18 cellular contexts compared by ENCODE assay signal in genomic region chr9:37919166-37919955, GRCh38. TPM values are rescaled to one million over a fixed set of nuclear protein-coding genes. Genes with fewer than 3 reads are reported as not detected.
A peak's percentile ranks its signal among the peaks of the same experiment; 100 is the strongest.
DNase-seq lines count a peak whose midpoint lies in the region; TF ChIP-seq lines count a peak whose summit lies in the region.
"Had no signal": no experiment of that assay in that cellular context is flagged by ENCODE, and none has a peak within 500 bp of the region (broad histone marks: within the 10 kb centered on the region; RNA-seq: fewer than 3 reads in every experiment).

No MANE protein-coding gene starts in this region.

- no peaks in the 10 kb centered on the region for H3K27me3 Mint-ChIP-seq in endodermal cell (ENCODE audit: insufficient read depth)
- H3K27me3 Mint-ChIP-seq: CD4-positive, alpha-beta memory T cell had no signal

- H3K9ac ChIP-seq in HUES48 (ENCODE audit: low read depth, low read length) (no peak overlapping the region), NT2/D1 (ENCODE audit: insufficient read length, low read depth) (peak overlapping the region; percentile 23), endodermal cell (ENCODE audit: extremely low read depth, low read length, poor library complexity, severe bottlenecking) (no peak overlapping the region)
- H3K9ac ChIP-seq: BLaER1 treated with 17β-estradiol and CSF1 and Interleukin-3, amounts not matched to agents 10 nM and 100 nM had no signal

- no peak overlapping the region for H3K4me2 ChIP-seq in osteoblast (ENCODE audit: insufficient read depth, low read length)
- H3K4me2 ChIP-seq: BLaER1 treated with 17β-estradiol and CSF1 and Interleukin-3, amounts not matched to agents 10 nM and 100 nM had no signal

- H3K4me1 Mint-ChIP-seq in endodermal cell, result peaks cover 50% of the 10 kb centered on the region
- H3K4me1 Mint-ChIP-seq: CD4-positive, alpha-beta memory T cell; IgD-negative memory B cell had no signal

- no peaks in the 10 kb centered on the region for H3K27me3 ChIP-seq in HUES48 (ENCODE audit: control insufficient read depth, insufficient read depth, low read length)
- H3K27me3 ChIP-seq in NT2/D1 (ENCODE audit: insufficient read depth, insufficient read length), result no peaks in the 10 kb centered on the region
- H3K27me3 ChIP-seq in endodermal cell (ENCODE audit: control insufficient read depth, insufficient read depth, low read length, poor library complexity, severe bottlenecking), result no peaks in the 10 kb centered on the region
- H3K27me3 ChIP-seq in osteoblast (ENCODE audit: insufficient read depth, low read length), result no peaks in the 10 kb centered on the region
- H3K27me3 ChIP-seq: BLaER1 treated with 17β-estradiol and CSF1 and Interleukin-3, amounts not matched to agents 10 nM and 100 nM had no signal

- peaks cover 33% of the 10 kb centered on the region for H3K36me3 Mint-ChIP-seq in endodermal cell (ENCODE audit: low read depth)
- H3K36me3 Mint-ChIP-seq: CD4-positive, alpha-beta memory T cell; IgD-negative memory B cell had no signal

- H3K9me3 ChIP-seq in HUES48 (ENCODE audit: control insufficient read depth, insufficient read depth, low read length) (no peaks in the 10 kb centered on the region), NT2/D1 (ENCODE audit: insufficient read depth, low read length) (no peaks in the 10 kb centered on the region), endodermal cell (ENCODE audit: control insufficient read depth, low read length) (no peaks in the 10 kb centered on the region), osteoblast (ENCODE audit: low read depth, low read length) (no peaks in the 10 kb centered on the region)
- H3K9me3 ChIP-seq: BLaER1 treated with 17β-estradiol and CSF1 and Interleukin-3, amounts not matched to agents 10 nM and 100 nM had no signal

- no peaks in the 10 kb centered on the region for H3K9me3 Mint-ChIP-seq in endodermal cell
- H3K9me3 Mint-ChIP-seq: CD4-positive, alpha-beta memory T cell; H9; IgD-negative memory B cell had no signal

- DNase-seq in NT2/D1 (ENCODE audit: low read depth, low spot score) (no peak), endodermal cell (peak; percentile 70), osteoblast (ENCODE audit: insufficient read length, low spot score, missing footprints) (peak; percentile 45), HT-29 (ENCODE audit: low spot score) (no peak), NCI-H2029 treated with DMSO at 0.1 percent for 48 hours (lab: John Stamatoyannopoulos, UW) (no peak), D341Med (ENCODE audit: low spot score) (no peak)
- DNase-seq: CD4-positive, alpha-beta memory T cell; DMS153; H9; NCI-H1417; NCI-H1930; NCI-H2171; NCI-H345; SHP77 had no signal

- H3K4me1 ChIP-seq in HUES48 (ENCODE audit: control insufficient read depth, insufficient read depth, low read length), result peaks cover 16% of the 10 kb centered on the region
- peaks cover 38% of the 10 kb centered on the region for H3K4me1 ChIP-seq in NT2/D1 (ENCODE audit: insufficient read depth, insufficient read length)
- H3K4me1 ChIP-seq in endodermal cell (ENCODE audit: control insufficient read depth, insufficient read depth, low read length), result peaks cover 29% of the 10 kb centered on the region
- H3K4me1 ChIP-seq in osteoblast (ENCODE audit: insufficient read depth, low read length), result no peaks in the 10 kb centered on the region

- H3K4me3 Mint-ChIP-seq in endodermal cell, result no peak overlapping the region
- H3K4me3 Mint-ChIP-seq: CD4-positive, alpha-beta memory T cell; H9; IgD-negative memory B cell had no signal

- no peak overlapping the region for H3K4me3 ChIP-seq in HUES48 (ENCODE audit: low read depth, low read length)
- H3K4me3 ChIP-seq in NT2/D1 (ENCODE audit: insufficient read length, low read depth), result no peak overlapping the region
- H3K4me3 ChIP-seq in endodermal cell (ENCODE audit: low read length), result no peak overlapping the region
- H3K4me3 ChIP-seq in osteoblast (ENCODE audit: insufficient read depth, low read length), result no peak overlapping the region
- H3K4me3 ChIP-seq: BLaER1 treated with 17β-estradiol and CSF1 and Interleukin-3, amounts not matched to agents 10 nM and 100 nM had no signal

- H3K27ac Mint-ChIP-seq in endodermal cell, result no peak overlapping the region
- H3K27ac Mint-ChIP-seq: CD4-positive, alpha-beta memory T cell had no signal

- no peaks in the 10 kb centered on the region for H3K79me2 ChIP-seq in osteoblast (ENCODE audit: insufficient read depth, low read length)

- H2AFZ ChIP-seq in osteoblast (ENCODE audit: low read length), result no peak overlapping the region

- no peaks in the 10 kb centered on the region for H4K20me1 ChIP-seq in osteoblast (ENCODE audit: insufficient read depth, low read length)

- H3K36me3 ChIP-seq in HUES48 (ENCODE audit: control insufficient read depth, insufficient read depth, low read length), result 0 out of 2 replicates have a peak, but pooled peaks cover 6% of the 10 kb centered on the region
- peaks cover 87% of the 10 kb centered on the region for H3K36me3 ChIP-seq in NT2/D1 (ENCODE audit: insufficient read depth, insufficient read length, low read length)
- H3K36me3 ChIP-seq in endodermal cell (ENCODE audit: control insufficient read depth, insufficient read depth, low read length), result peaks cover 59% of the 10 kb centered on the region
- H3K36me3 ChIP-seq in osteoblast (ENCODE audit: insufficient read depth, low read length), result peaks cover 16% of the 10 kb centered on the region
- H3K36me3 ChIP-seq: BLaER1 treated with 17β-estradiol and CSF1 and Interleukin-3, amounts not matched to agents 10 nM and 100 nM had no signal

- TF ChIP-seq CTCF in endodermal cell (conservative IDR thresholded peaks at IDR 0.05) (no peak), osteoblast (IDR thresholded peaks at IDR 0.05; ENCODE audit: extremely low read depth, low read depth, low read length) (no peak)

- WGBS in endodermal cell (ENCODE audit: insufficient coverage in 1 of 2, insufficient read length in 1 of 2), 2 experiments, result 71 to 86% methylated on average over 7 to 16 of the region's 16 CpGs

- H3K27ac ChIP-seq in HUES48 (ENCODE audit: low read depth, low read length), result peak overlapping the region; percentile 46
- H3K27ac ChIP-seq in endodermal cell (ENCODE audit: low read depth, low read length), result no peak overlapping the region
- no peak overlapping the region for H3K27ac ChIP-seq in osteoblast (ENCODE audit: low read depth, low read length)
- H3K27ac ChIP-seq: BLaER1 treated with 17β-estradiol and CSF1 and Interleukin-3, amounts not matched to agents 10 nM and 100 nM; HL-60 had no signal

RNA-seq across cellular contexts. Expression of gene SLC25A51, which starts 15.4 kb away (rescaled TPM):
- total RNA-seq in endodermal cell (10 to 100 TPM; 15.8 to 17.2 TPM), osteoblast (114 and 119 TPM in 2 replicates)
- polyA plus RNA-seq in endodermal cell (2013, experiment 1 of 2), result 15.8 TPM
- polyA plus RNA-seq in endodermal cell (2013, experiment 2 of 2), result 16.7 TPM
- 8.5 and 9.9 TPM in 2 replicates for total RNA-seq in HT-29 (2014; rRNA removed; shearing (Covaris generic))

Comparison
In these comparisons a context has a peak if more than half of its experiments do, and no peak if none do; other contexts are left out.
1. DNase-seq: peak in endodermal cell (single experiment) and osteoblast (single experiment); none in NT2/D1 (single experiment), HT-29 (single experiment), NCI-H2029 treated with DMSO at 0.1 percent for 48 hours (single experiment) and D341Med (single experiment).